In genomic region chr10:72733989-72734388, GRCh38 we compare ENCODE assay signal across 11 cellular contexts.
"Had no signal": no experiment of that assay in that cellular context is flagged by ENCODE, and none has a peak within 500 bp of the region (broad histone marks: within the 10 kb centered on the region; RNA-seq: fewer than 3 reads in every experiment).

No MANE protein-coding gene starts in this region.

- FAIRE-seq: H1, H54 had no signal

- DNase-seq: GM23248, GOT3, H7, H9, HCEC 1CT, HFFc6 had no signal

- H3K36me3 ChIP-seq: HAP-1 had no signal

- H3K9me3 Mint-ChIP-seq: GM23338, H9, HFFc6 had no signal

- H3K9ac ChIP-seq: GM23248 had no signal

- H3K4me3 ChIP-seq: GM23248, GM23338, HAP-1 had no signal

- H3K4me3 Mint-ChIP-seq: GM23338, H9, HFFc6 had no signal

- H2AFZ ChIP-seq: GM23248, GM23338 had no signal

- H3K27ac ChIP-seq: GM23248 had no signal

- H3K4me2 ChIP-seq: GM23338 had no signal

- H3K27ac Mint-ChIP-seq: GM23338, H9, HFFc6 had no signal

- ATAC-seq: GM23338, HCT116 had no signal

- H3K9me3 ChIP-seq: HAP-1 had no signal
